ENCODE assay signal across 28 cellular contexts in genomic region chr1:17684810-17685209, GRCh38.
"Had no signal": no experiment of that assay in that cellular context is flagged by ENCODE, and none has a peak within 500 bp of the region (broad histone marks: within the 10 kb centered on the region; RNA-seq: fewer than 3 reads in every experiment).

No MANE protein-coding gene starts in this region.

- H3K4me1 ChIP-seq: testis, vagina had no signal

- H3K4me1 Mint-ChIP-seq: activated CD4-positive, alpha-beta memory T cell treated with anti-CD3 and anti-CD28 coated beads, Interleukin-2, amount 10 ng/mL, durations not matched to agents 7 days and 5 days; activated naive CD8-positive, alpha-beta T cell treated with anti-CD3 and anti-CD28 coated beads, Interleukin-2, amount 10 ng/mL, durations not matched to agents 7 days and 5 days; stimulated activated memory B cell treated with anti-CD40 and anti-IgM and Interleukin-4, amounts not matched to agents 10 μg/mL and 1 μg/mL and 100 μg/mL, for 72 hours had no signal

- DNase-seq: activated CD4-positive, alpha-beta memory T cell treated with anti-CD3 and anti-CD28 coated beads, Interleukin-2, amount 10 ng/mL, durations not matched to agents 7 days and 5 days; activated CD4-positive, alpha-beta T cell treated with anti-CD3 and anti-CD28 coated beads for 4 hours; activated CD4-positive, CD25-positive, alpha-beta regulatory T cell; activated effector memory CD4-positive, alpha-beta T cell treated with Interleukin-2 at 50 U/mL for 16 hours; activated naive CD4-positive, alpha-beta T cell treated with anti-CD3 and anti-CD28 coated beads for 36 hours; activated naive CD8-positive, alpha-beta T cell treated with anti-CD3 and anti-CD28 coated beads, Interleukin-2, amount 10 ng/mL, durations not matched to agents 7 days and 5 days; activated T-cell treated with anti-CD3 and anti-CD28 coated beads, Interleukin-2, amount 50 U/mL, for 72 hours; amygdala; effector memory CD4-positive, alpha-beta T cell; foreskin melanocyte; left ventricle myocardium superior; mammary epithelial cell; midbrain; occipital lobe; posterior cingulate gyrus; small intestine; T1000; testis had no signal

- H3K4me3 ChIP-seq: cardiac muscle cell, testis, vagina had no signal

- FAIRE-seq: endothelial cell of umbilical vein, islet of Langerhans, small intestine had no signal

- H3K27ac Mint-ChIP-seq: activated CD4-positive, alpha-beta memory T cell treated with anti-CD3 and anti-CD28 coated beads, Interleukin-2, amount 10 ng/mL, durations not matched to agents 7 days and 5 days; activated naive CD4-positive, alpha-beta T cell treated with anti-CD3 and anti-CD28 coated beads for 36 hours; activated naive CD8-positive, alpha-beta T cell treated with anti-CD3 and anti-CD28 coated beads, Interleukin-2, amount 10 ng/mL, durations not matched to agents 7 days and 5 days; activated T-cell treated with anti-CD3 and anti-CD28 coated beads, Interleukin-2, amount 50 U/mL, for 72 hours; natural killer cell treated with Interleukin-12 subunit alpha and Interleukin-12 subunit beta and Interleukin-15 and Interleukin-18, amount 100 ng/mL, for 72 hours; stimulated activated memory B cell treated with anti-CD40 and anti-IgM and Interleukin-4, amounts not matched to agents 10 μg/mL and 1 μg/mL and 100 μg/mL, for 72 hours; T-helper 1 cell treated with Interleukin-12 subunit alpha and Interleukin-12 subunit beta and Interleukin-4 antibody, amounts not matched to agents 30 μg/mL and 1 μg/mL, for 36 hours; type B pancreatic cell had no signal

- H3K27ac ChIP-seq: cardiac muscle cell, testis, vagina had no signal

- H3K4me3 Mint-ChIP-seq: activated CD4-positive, alpha-beta memory T cell treated with anti-CD3 and anti-CD28 coated beads, Interleukin-2, amount 10 ng/mL, durations not matched to agents 7 days and 5 days; activated naive CD4-positive, alpha-beta T cell treated with anti-CD3 and anti-CD28 coated beads for 36 hours; activated naive CD8-positive, alpha-beta T cell treated with anti-CD3 and anti-CD28 coated beads, Interleukin-2, amount 10 ng/mL, durations not matched to agents 7 days and 5 days; activated T-cell treated with anti-CD3 and anti-CD28 coated beads, Interleukin-2, amount 50 U/mL, for 72 hours; natural killer cell treated with Interleukin-12 subunit alpha and Interleukin-12 subunit beta and Interleukin-15 and Interleukin-18, amount 100 ng/mL, for 72 hours; stimulated activated memory B cell treated with anti-CD40 and anti-IgM and Interleukin-4, amounts not matched to agents 10 μg/mL and 1 μg/mL and 100 μg/mL, for 72 hours; T-helper 1 cell treated with Interleukin-12 subunit alpha and Interleukin-12 subunit beta and Interleukin-4 antibody, amounts not matched to agents 30 μg/mL and 1 μg/mL, for 36 hours; type B pancreatic cell had no signal

- H3K9me3 ChIP-seq: testis, vagina had no signal

- H3K27me3 Mint-ChIP-seq: activated CD4-positive, alpha-beta memory T cell treated with anti-CD3 and anti-CD28 coated beads, Interleukin-2, amount 10 ng/mL, durations not matched to agents 7 days and 5 days; type B pancreatic cell had no signal

- H3K36me3 ChIP-seq: cardiac muscle cell had no signal

- ATAC-seq: activated T-cell treated with anti-CD3 and anti-CD28 coated beads, Interleukin-2, amount 50 U/mL, for 72 hours; esophagus mucosa; left ventricle myocardium superior; natural killer cell treated with Interleukin-12 subunit alpha and Interleukin-12 subunit beta and Interleukin-15 and Interleukin-18, amount 100 ng/mL, for 72 hours; sciatic nerve; stimulated activated memory B cell treated with anti-CD40 and anti-IgM and Interleukin-4, amounts not matched to agents 10 μg/mL and 1 μg/mL and 100 μg/mL, for 72 hours had no signal

- H3K27me3 ChIP-seq: cardiac muscle cell, testis, vagina had no signal

- H3K9me3 Mint-ChIP-seq: activated naive CD4-positive, alpha-beta T cell treated with anti-CD3 and anti-CD28 coated beads for 36 hours; activated T-cell treated with anti-CD3 and anti-CD28 coated beads, Interleukin-2, amount 50 U/mL, for 72 hours; natural killer cell treated with Interleukin-12 subunit alpha and Interleukin-12 subunit beta and Interleukin-15 and Interleukin-18, amount 100 ng/mL, for 72 hours; stimulated activated memory B cell treated with anti-CD40 and anti-IgM and Interleukin-4, amounts not matched to agents 10 μg/mL and 1 μg/mL and 100 μg/mL, for 72 hours; T-helper 1 cell treated with Interleukin-12 subunit alpha and Interleukin-12 subunit beta and Interleukin-4 antibody, amounts not matched to agents 30 μg/mL and 1 μg/mL, for 36 hours; type B pancreatic cell had no signal

- H3K36me3 Mint-ChIP-seq: activated naive CD8-positive, alpha-beta T cell treated with anti-CD3 and anti-CD28 coated beads, Interleukin-2, amount 10 ng/mL, durations not matched to agents 7 days and 5 days; natural killer cell treated with Interleukin-12 subunit alpha and Interleukin-12 subunit beta and Interleukin-15 and Interleukin-18, amount 100 ng/mL, for 72 hours; stimulated activated memory B cell treated with anti-CD40 and anti-IgM and Interleukin-4, amounts not matched to agents 10 μg/mL and 1 μg/mL and 100 μg/mL, for 72 hours had no signal
